Comparison of ENCODE assay signal across 26 cellular contexts in genomic region chr9:112093147-112093874, GRCh38.
A peak's percentile ranks its signal among the peaks of the same experiment; 100 is the strongest.
DNase-seq lines count a peak whose midpoint lies in the region; ATAC-seq and TF ChIP-seq lines count a peak whose summit lies in the region.
"Had no signal": no experiment of that assay in that cellular context is flagged by ENCODE, and none has a peak within 500 bp of the region (broad histone marks: within the 10 kb centered on the region; RNA-seq: fewer than 3 reads in every experiment).

No MANE protein-coding gene starts in this region.

- no peaks in the 10 kb centered on the region for H3K9me3 Mint-ChIP-seq in CD8-positive, alpha-beta T cell
- H3K9me3 Mint-ChIP-seq in dendritic cell treated with granulocyte-macrophage colony-stimulating factor and Interleukin-4, amounts not matched to agents 40 ng/mL and 50 ng/mL, for 4 days, result no peaks in the 10 kb centered on the region
- no peaks in the 10 kb centered on the region for H3K9me3 Mint-ChIP-seq in natural killer cell treated with Interleukin-12 subunit alpha and Interleukin-12 subunit beta and Interleukin-15 and Interleukin-18, amount 100 ng/mL, for 72 hours
- H3K9me3 Mint-ChIP-seq: memory B cell had no signal

- CTCF ChIA-PET in CD8-positive, alpha-beta T cell (lab: Charles Lee), result interaction anchor here (1.1 to 1.6 kb wide), 6 partner anchors 9 to 286 kb away, joined by 3 to 9 read pairs (median 6); partner anchors contain the start of gene HSDL2

- POLR2A ChIA-PET in CD8-positive, alpha-beta T cell (lab: Charles Lee), result interaction anchor here (0.9 to 1.0 kb wide), 2 partner anchors 242 to 286 kb away, joined by 3 read pairs; partner anchors contain the start of gene HSDL2

- H3K9me3 ChIP-seq in CD8-positive, alpha-beta T cell (ENCODE audit: low read length), result no peaks in the 10 kb centered on the region
- H3K9me3 ChIP-seq: ascending aorta, left lung, right atrium auricular region, SJCRH30, stomach, thyroid gland had no signal

- peak overlapping the region; percentile 64 for H3K27ac Mint-ChIP-seq in CD8-positive, alpha-beta T cell
- H3K27ac Mint-ChIP-seq in dendritic cell treated with granulocyte-macrophage colony-stimulating factor and Interleukin-4, amounts not matched to agents 40 ng/mL and 50 ng/mL, for 4 days, result peak overlapping the region; percentile 42
- H3K27ac Mint-ChIP-seq in natural killer cell treated with Interleukin-12 subunit alpha and Interleukin-12 subunit beta and Interleukin-15 and Interleukin-18, amount 100 ng/mL, for 72 hours, result peak overlapping the region; percentile 69 to 70
- H3K27ac Mint-ChIP-seq: GM23338, memory B cell had no signal

- no peaks in the 10 kb centered on the region for H3K27me3 Mint-ChIP-seq in CD8-positive, alpha-beta T cell (ENCODE audit: low read depth)
- H3K27me3 Mint-ChIP-seq in dendritic cell treated with granulocyte-macrophage colony-stimulating factor and Interleukin-4, amounts not matched to agents 40 ng/mL and 50 ng/mL, for 4 days, result no peaks in the 10 kb centered on the region
- H3K27me3 Mint-ChIP-seq in natural killer cell treated with Interleukin-12 subunit alpha and Interleukin-12 subunit beta and Interleukin-15 and Interleukin-18, amount 100 ng/mL, for 72 hours, result no peaks in the 10 kb centered on the region
- H3K27me3 Mint-ChIP-seq: memory B cell had no signal

- no peak for DNase-seq in CD8-positive, alpha-beta T cell
- peak; percentile 72 for DNase-seq in OCI-M1 (lab: John Stamatoyannopoulos, UW)
- DNase-seq in natural killer cell treated with Interleukin-12 subunit alpha and Interleukin-12 subunit beta and Interleukin-15 and Interleukin-18, amount 100 ng/mL, for 72 hours (ENCODE audit: low spot score), result no peak
- DNase-seq in D341Med (ENCODE audit: low spot score), result no peak
- DNase-seq in MV-4-11 (lab: John Stamatoyannopoulos, UW), result no peak
- no peak for DNase-seq in DMS53 treated with DMSO at 0.1 percent for 48 hours (lab: John Stamatoyannopoulos, UW; ENCODE audit: unreplicated experiment)
- DNase-seq: activated CD4-positive, alpha-beta T cell treated with anti-CD3 and anti-CD28 coated beads, Interleukin-2, amount 50 U/mL, for 4 hours; activated effector memory CD4-positive, alpha-beta T cell treated with anti-CD3 and anti-CD28 coated beads, Interleukin-2, amount 50 U/mL, for 16 hours; C1 segment of cervical spinal cord; effector CD8-positive, alpha-beta T cell; EL; left lung; NCI-H1092 treated with DMSO at 0.1 percent for 48 hours; NCI-H1694 treated with DMSO at 0.1 percent for 48 hours; NCI-H510A; SJCRH30; stomach; thyroid gland had no signal

- TF ChIP-seq CTCF in CD8-positive, alpha-beta T cell (IDR thresholded peaks at IDR 0.05), result no peak

- no peak overlapping the region for H3K4me3 Mint-ChIP-seq in CD8-positive, alpha-beta T cell
- H3K4me3 Mint-ChIP-seq in dendritic cell treated with granulocyte-macrophage colony-stimulating factor and Interleukin-4, amounts not matched to agents 40 ng/mL and 50 ng/mL, for 4 days, result no peak overlapping the region
- H3K4me3 Mint-ChIP-seq in natural killer cell treated with Interleukin-12 subunit alpha and Interleukin-12 subunit beta and Interleukin-15 and Interleukin-18, amount 100 ng/mL, for 72 hours, result peak overlapping the region; percentile 65
- H3K4me3 Mint-ChIP-seq: GM23338, memory B cell had no signal

- H3K4me1 Mint-ChIP-seq in CD8-positive, alpha-beta T cell (ENCODE audit: low read depth), result peaks cover 20% of the 10 kb centered on the region
- peaks cover 25% of the 10 kb centered on the region for H3K4me1 Mint-ChIP-seq in dendritic cell treated with granulocyte-macrophage colony-stimulating factor and Interleukin-4, amounts not matched to agents 40 ng/mL and 50 ng/mL, for 4 days (ENCODE audit: low read depth)
- peaks cover 26 to 39% of the 10 kb centered on the region in 2 donors for H3K4me1 Mint-ChIP-seq in natural killer cell treated with Interleukin-12 subunit alpha and Interleukin-12 subunit beta and Interleukin-15 and Interleukin-18, amount 100 ng/mL, for 72 hours (ENCODE audit: low read depth in 2 of 2)

- no peak overlapping the region for H3K27ac ChIP-seq in CD8-positive, alpha-beta T cell (ENCODE audit: low read depth, low read length)
- H3K27ac ChIP-seq: ascending aorta, epithelial cell of prostate, left lung, right atrium auricular region, SJCRH30, thyroid gland had no signal

- intact Hi-C loops in CD8-positive, alpha-beta T cell (cut with DNase I, micrococcal nuclease), result loop anchor here (10.0 kb wide), 2 partner anchors 131 to 621 kb away; partner anchors contain the start of gene INIP (in 1 of the 2)
- intact Hi-C loops in dendritic cell treated with granulocyte-macrophage colony-stimulating factor and Interleukin-4, amounts not matched to agents 40 ng/mL and 50 ng/mL, for 4 days (cut with micrococcal nuclease), result loop anchor here (10.0 kb wide), 2 partner anchors 141 to 241 kb away; partner anchors contain the start of gene PTBP3

- ATAC-seq in CD8-positive, alpha-beta T cell, result no peak
- ATAC-seq in natural killer cell treated with Interleukin-12 subunit alpha and Interleukin-12 subunit beta and Interleukin-15 and Interleukin-18, amount 100 ng/mL, for 72 hours, result no peak
- ATAC-seq: activated CD4-positive, CD25-positive, alpha-beta regulatory T cell treated with anti-CD3 and anti-CD28 coated beads, Interleukin-2, amount 50 U/mL, for 24 hours; GM23338; left lung had no signal

- no peak overlapping the region for H3K4me3 ChIP-seq in CD8-positive, alpha-beta T cell (ENCODE audit: low read depth, low read length)
- H3K4me3 ChIP-seq: ascending aorta, GM23338, left lung, right atrium auricular region, SJCRH30, smooth muscle cell, stomach, thyroid gland had no signal

- H3K36me3 Mint-ChIP-seq in CD8-positive, alpha-beta T cell, result peaks cover 15% of the 10 kb centered on the region
- peaks cover 74% of the 10 kb centered on the region for H3K36me3 Mint-ChIP-seq in dendritic cell treated with granulocyte-macrophage colony-stimulating factor and Interleukin-4, amounts not matched to agents 40 ng/mL and 50 ng/mL, for 4 days (ENCODE audit: low read depth)
- H3K36me3 Mint-ChIP-seq in natural killer cell treated with Interleukin-12 subunit alpha and Interleukin-12 subunit beta and Interleukin-15 and Interleukin-18, amount 100 ng/mL, for 72 hours, result peaks cover 5% of the 10 kb centered on the region

- H3K4me1 ChIP-seq in CD8-positive, alpha-beta T cell (ENCODE audit: insufficient read depth, low read length), result peaks cover 4% of the 10 kb centered on the region
- H3K4me1 ChIP-seq: ascending aorta, right atrium auricular region, SJCRH30 had no signal

- no peaks in the 10 kb centered on the region for H3K27me3 ChIP-seq in CD8-positive, alpha-beta T cell (ENCODE audit: insufficient read depth, low read length)
- H3K27me3 ChIP-seq: ascending aorta, left lung, right atrium auricular region, SJCRH30, stomach, thyroid gland had no signal

- H3K36me3 ChIP-seq in CD8-positive, alpha-beta T cell (ENCODE audit: insufficient read depth, low read length), result no peaks in the 10 kb centered on the region
- H3K36me3 ChIP-seq: ascending aorta, right atrium auricular region, stomach, thyroid gland had no signal
